ENCODE assay signal across 1 cellular context in genomic region chr4:94451669-94452475, GRCh38.
TF ChIP-seq lines count a peak whose summit lies in the region.

PDLIM5 (plus strand) TSS chr4:94451942; CDS start chr4:94455289, 3,347 bp downstream.

TF ChIP-seq in HepG2, 621 proteins besides CTCF, POLR2A, EP300 and RAD21 (continued from another document):
- TF ChIP-seq NFAT5 (CRISPR knock-in tag; IDR thresholded peaks at IDR 0.05) (no peak), PHF8 (CRISPR knock-in tag; IDR thresholded peaks at IDR 0.05) (peak; percentile 89), ZBTB40 (IDR thresholded peaks at IDR 0.05) (no peak), ZBTB40 (CRISPR knock-in tag; IDR thresholded peaks at IDR 0.05) (peak; percentile 62), RXRA (CRISPR knock-in tag; IDR thresholded peaks at IDR 0.05) (peak; percentile 69; the same call in 1 of the 2 replicates), CBX2 (IDR thresholded peaks at IDR 0.05; ENCODE audit: low read depth, low read length) (no peak), CBX2 (CRISPR knock-in tag; IDR thresholded peaks at IDR 0.05; ENCODE audit: low read depth) (no peak), HNRNPL (IDR thresholded peaks at IDR 0.05; ENCODE audit: low read depth, low read length) (no peak), PAXIP1 (CRISPR knock-in tag; conservative IDR thresholded peaks at IDR 0.05) (no peak; the same call in 1 of the 2 replicates), SMAD9 (CRISPR knock-in tag; IDR thresholded peaks at IDR 0.05) (no peak), PHF5A (CRISPR knock-in tag; IDR thresholded peaks at IDR 0.05; ENCODE audit: low read depth, unreplicated experiment) (no peak), KMT2B (CRISPR knock-in tag; IDR thresholded peaks at IDR 0.05) (peak; percentile 61)
